ENCODE assay signal across 8 cellular contexts in genomic region chr1:45522324-45523104, GRCh38. TPM values are rescaled to one million over a fixed set of nuclear protein-coding genes. Genes with fewer than 3 reads are reported as not detected.
DNase-seq lines count a peak whose midpoint lies in the region; ATAC-seq and TF ChIP-seq lines count a peak whose summit lies in the region.

No MANE protein-coding gene starts in this region.

- H3K36me3 ChIP-seq in heart right ventricle (peaks cover 0 to 15% (median 0%) of the 10 kb centered on the region in 9 donors), SJCRH30 (peaks cover 6% of the 10 kb centered on the region), rectal smooth muscle tissue (ENCODE audit: control insufficient read depth, insufficient read depth, low read length) (peaks cover 2% of the 10 kb centered on the region)

- H3K27ac ChIP-seq in heart right ventricle (peak overlapping the region; percentile 73 to 98 (median 93)), SJCRH30 (peak overlapping the region; percentile 78), rectal smooth muscle tissue (ENCODE audit: low read depth, low read length) (peak overlapping the region; percentile 93)

- TF ChIP-seq CTCF in heart right ventricle (IDR thresholded peaks at IDR 0.05) (no peak), fibroblast of mammary gland (conservative IDR thresholded peaks at IDR 0.05; ENCODE audit: control insufficient read depth, insufficient read depth, low read depth, low read length) (no peak)

- H3K9me3 ChIP-seq in heart right ventricle (no peaks in the 10 kb centered on the region), SJCRH30 (replicated peaks) (no peaks in the 10 kb centered on the region)

- H3K27me3 ChIP-seq in heart right ventricle (peaks cover 0 to 7% (median 0%) of the 10 kb centered on the region in 7 donors), SJCRH30 (no peaks in the 10 kb centered on the region), rectal smooth muscle tissue (ENCODE audit: control insufficient read depth, insufficient read depth, low read length) (no peaks in the 10 kb centered on the region)

- no peak for ATAC-seq in heart right ventricle
- no peak for ATAC-seq in left ventricle myocardium superior
- ATAC-seq in GM18498 (IDR thresholded peaks at IDR 0.05; ENCODE audit: unreplicated experiment): no peak

- WGBS in heart right ventricle, 2 donors: 82 to 84% methylated on average over 21 of the region's 21 CpGs

- DNase-seq in heart right ventricle: no peak
- no peak for DNase-seq in left ventricle myocardium superior
- DNase-seq in SJCRH30: no peak
- DNase-seq in fibroblast of mammary gland (ENCODE audit: low read depth): peak; percentile 74
- no peak for DNase-seq in T-helper 9 cell
- DNase-seq in NCI-H82 (lab: John Stamatoyannopoulos, UW): no peak

- peak overlapping the region; percentile 96 for H3K9ac ChIP-seq in rectal smooth muscle tissue (ENCODE audit: low read length)

- peaks cover 2 to 37% (median 20%) of the 10 kb centered on the region in 9 donors for H3K4me1 ChIP-seq in heart right ventricle
- H3K4me1 ChIP-seq in SJCRH30: peaks cover 19% of the 10 kb centered on the region
- peaks cover 2% of the 10 kb centered on the region for H3K4me1 ChIP-seq in rectal smooth muscle tissue (ENCODE audit: control insufficient read depth, insufficient read depth, low read length)

- H3K4me3 ChIP-seq in heart right ventricle: peak overlapping the region; percentile 58 to 96 (median 86)
- peak overlapping the region; percentile 87 for H3K4me3 ChIP-seq in SJCRH30
- peak overlapping the region; percentile 97 for H3K4me3 ChIP-seq in fibroblast of mammary gland (ENCODE audit: control insufficient read depth, low read depth, low read length)
- peak overlapping the region; percentile 78 for H3K4me3 ChIP-seq in rectal smooth muscle tissue (ENCODE audit: low read length)

- intact Hi-C loops in heart right ventricle (cut with DNase I): loop anchor here in 1 of 10 donors (2.0 to 5.0 kb wide), 2 partner anchors 28 to 165 kb away; partner anchors contain the start of genes AKR1A1, GPBP1L1 and TMEM69
- intact Hi-C loops in left ventricle myocardium superior (cut with micrococcal nuclease): no loop called here

RNA-seq across cellular contexts. Expression of gene PRDX1, which starts 0.8 kb away (rescaled TPM):
- total RNA-seq in heart right ventricle (100 to 1,000 TPM; 212 to 421 (median 289) TPM), left ventricle myocardium superior (311 TPM)
- polyA plus RNA-seq in heart right ventricle: 100 to 1,000 TPM; 377 to 610 TPM
- total RNA-seq in SJCRH30 (2014; rRNA removed; shearing (Covaris generic)): 821 and 837 TPM in 2 replicates

RNA-seq across cellular contexts. Expression of gene MMACHC, which starts 22.4 kb away (rescaled TPM):
- total RNA-seq in heart right ventricle (10 to 100 TPM in 9 of 10 donors, 1 to 10 TPM in 1; 7.8 to 24.6 (median 18.9) TPM), left ventricle myocardium superior (24.7 TPM)
- polyA plus RNA-seq in heart right ventricle: 10 to 100 TPM in 1 of 2 donors, 1 to 10 TPM in 1; 3.6 to 12.7 TPM
- total RNA-seq in SJCRH30 (2014; rRNA removed; shearing (Covaris generic)): 9.9 and 10.9 TPM in 2 replicates

RNA-seq across cellular contexts. Expression of gene CCDC163, which starts 22.6 kb away (rescaled TPM):
- total RNA-seq in heart right ventricle: 1 to 10 TPM in 3 of 10 donors, under 1 TPM in 6, not detected in 1; 0.31 to 3.1 (median 0.59) TPM
- 1 to 10 TPM in 1 of 2 donors, under 1 TPM in 1; 0.37 to 1.9 TPM for polyA plus RNA-seq in heart right ventricle
- 0.30 TPM for total RNA-seq in left ventricle myocardium superior
- total RNA-seq in SJCRH30 (2014; rRNA removed; shearing (Covaris generic)): 1.8 and 2.3 TPM in 2 replicates

RNA-seq across cellular contexts. Expression of gene AKR1A1, which starts 28.1 kb away (rescaled TPM):
- 10 to 100 TPM; 38.0 to 88.2 (median 44.3) TPM for total RNA-seq in heart right ventricle
- polyA plus RNA-seq in heart right ventricle: 10 to 100 TPM; 67.4 to 91.8 TPM
- 43.2 TPM for total RNA-seq in left ventricle myocardium superior
- total RNA-seq in SJCRH30 (2014; rRNA removed; shearing (Covaris generic)): 60.6 and 64.6 TPM in 2 replicates

RNA-seq across cellular contexts. Expression of gene TESK2, which starts 31.6 kb away (rescaled TPM):
- 1 to 10 TPM in 8 of 10 donors, under 1 TPM in 2; 0.77 to 2.6 (median 1.3) TPM for total RNA-seq in heart right ventricle
- 1 to 10 TPM in 1 of 2 donors, under 1 TPM in 1; 0.95 to 1.2 TPM for polyA plus RNA-seq in heart right ventricle
- total RNA-seq in left ventricle myocardium superior: 1.9 TPM
- total RNA-seq in SJCRH30 (2014; rRNA removed; shearing (Covaris generic)): 4.3 and 6.2 TPM in 2 replicates
